ENCODE assay signal across 21 cellular contexts in the genomic region with DNA sequence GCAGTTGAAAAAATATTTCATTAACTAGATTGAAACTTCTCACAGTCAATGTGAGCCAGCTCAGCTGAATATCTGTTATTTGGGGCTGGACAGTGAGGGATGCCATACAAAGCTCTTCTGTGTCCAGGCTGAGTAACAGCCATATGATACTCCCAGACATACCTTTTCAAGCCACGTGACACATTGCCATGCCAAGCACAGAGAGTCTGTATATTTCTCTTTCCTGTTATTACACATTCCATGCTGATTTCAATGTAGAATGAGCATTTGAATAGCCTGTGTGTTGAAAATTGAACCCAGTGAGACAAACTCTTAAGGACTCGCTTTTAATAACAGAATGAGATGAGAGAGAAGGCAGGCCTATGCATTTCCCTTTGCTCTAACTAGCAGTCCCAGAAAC.
DNase-seq lines count a peak whose midpoint lies in the region; ATAC-seq and TF ChIP-seq lines count a peak whose summit lies in the region.
"Had no signal": no experiment of that assay in that cellular context is flagged by ENCODE, and none has a peak within 500 bp of the region (broad histone marks: within the 10 kb centered on the region; RNA-seq: fewer than 3 reads in every experiment).

No MANE protein-coding gene starts in this region.

- DNase-seq in HCEC 1CT, result peak; percentile 50
- peak; percentile 21 for DNase-seq in epidermal melanocyte (ENCODE audit: insufficient read length, low spot score)
- DNase-seq in osteocyte (ENCODE audit: extremely low spot score, unreplicated experiment), result no peak
- DNase-seq in occipital lobe (lab: John Stamatoyannopoulos, UW), result no peak
- DNase-seq: activated naive CD4-positive, alpha-beta T cell treated with Interleukin-2 at 50 U/mL for 16 hours; activated T-cell treated with anti-CD3 and anti-CD28 coated beads, Interleukin-2, amount 50 U/mL, for 4 hours; aorta; cerebellar nuclear complex; heart right ventricle; left ventricle myocardium inferior; NCI-H187; NCI-H69; SHP77 treated with DMSO at 0.1 percent for 48 hours; substantia nigra; T-cell had no signal

- H3K4me3 Mint-ChIP-seq in osteocyte (ENCODE audit: unreplicated experiment), result no peak overlapping the region
- H3K4me3 Mint-ChIP-seq: activated T-cell treated with anti-CD3 and anti-CD28 coated beads, Interleukin-2, amount 50 U/mL, for 4 hours; CD14-positive monocyte; nephron; T-cell had no signal

- peaks cover 6% of the 10 kb centered on the region for H3K9me3 Mint-ChIP-seq in osteocyte (ENCODE audit: unreplicated experiment)
- H3K9me3 Mint-ChIP-seq: activated T-cell treated with anti-CD3 and anti-CD28 coated beads, Interleukin-2, amount 50 U/mL, for 4 hours; T-cell had no signal

- TF ChIP-seq CTCF in osteocyte (IDR thresholded peaks at IDR 0.05), result no peak

- ATAC-seq in SK-N-SH treated with all-trans-retinoic acid at 6 μM for 48 hours, result peak; percentile 57
- ATAC-seq in HG03108 (IDR thresholded peaks at IDR 0.05; ENCODE audit: unreplicated experiment), result no peak
- no peak for ATAC-seq in HG03135 (IDR thresholded peaks at IDR 0.05; ENCODE audit: unreplicated experiment)
- ATAC-seq: activated CD4-positive, CD25-positive, alpha-beta regulatory T cell treated with anti-CD3 and anti-CD28 coated beads, Interleukin-2, amount 50 U/mL, for 24 hours; activated T-cell treated with anti-CD3 and anti-CD28 coated beads, Interleukin-2, amount 50 U/mL, for 4 hours; heart right ventricle; T-cell had no signal

- no peaks in the 10 kb centered on the region for H3K27me3 Mint-ChIP-seq in osteocyte (ENCODE audit: unreplicated experiment)

- peak overlapping the region; percentile 21 for H3K27ac Mint-ChIP-seq in osteocyte (ENCODE audit: unreplicated experiment)
- H3K27ac Mint-ChIP-seq: CD14-positive monocyte, nephron, T-cell had no signal

- H3K4me1 Mint-ChIP-seq in osteocyte (ENCODE audit: unreplicated experiment), result peaks cover 39% of the 10 kb centered on the region
- H3K4me1 Mint-ChIP-seq: CD14-positive monocyte, T-cell had no signal

- no peaks in the 10 kb centered on the region for H3K36me3 Mint-ChIP-seq in osteocyte (ENCODE audit: unreplicated experiment)
- H3K36me3 Mint-ChIP-seq: CD14-positive monocyte, T-cell had no signal

TF ChIP-seq in SK-N-SH treated with all-trans-retinoic acid at 6 μM for 48 hours, 23 proteins besides CTCF, POLR2A, EP300 and RAD21:
- no peak for TF ChIP-seq BACH2 (CRISPR knock-in tag; IDR thresholded peaks at IDR 0.05; ENCODE audit: borderline replicate concordance)
- TF ChIP-seq PPARA (CRISPR knock-in tag; IDR thresholded peaks at IDR 0.05; ENCODE audit: borderline replicate concordance), result no peak
- no peak for TF ChIP-seq ZFP3 (CRISPR knock-in tag; IDR thresholded peaks at IDR 0.05)
- no peak for TF ChIP-seq TSHZ2 (CRISPR knock-in tag; IDR thresholded peaks at IDR 0.05)
- TF ChIP-seq CSDC2 (CRISPR knock-in tag; IDR thresholded peaks at IDR 0.05), result no peak
- TF ChIP-seq PATZ1 (CRISPR knock-in tag; IDR thresholded peaks at IDR 0.05; ENCODE audit: borderline replicate concordance), result no peak
- TF ChIP-seq ESRRG (CRISPR knock-in tag; IDR thresholded peaks at IDR 0.05), result no peak
- TF ChIP-seq TCF4 (CRISPR knock-in tag; IDR thresholded peaks at IDR 0.05; ENCODE audit: borderline replicate concordance), result no peak
- TF ChIP-seq POU6F1 (CRISPR knock-in tag; IDR thresholded peaks at IDR 0.05; ENCODE audit: borderline replicate concordance, low read depth), result no peak
- TF ChIP-seq ZFP30 (CRISPR knock-in tag; IDR thresholded peaks at IDR 0.05), result no peak
- no peak for TF ChIP-seq ZNF70 (CRISPR knock-in tag; IDR thresholded peaks at IDR 0.05)
- TF ChIP-seq ZNF565 (CRISPR knock-in tag; conservative IDR thresholded peaks at IDR 0.05; ENCODE audit: low read depth), result no peak
- no peak for TF ChIP-seq ISL1 (CRISPR knock-in tag; IDR thresholded peaks at IDR 0.05)
- no peak for TF ChIP-seq OSR1 (CRISPR knock-in tag; IDR thresholded peaks at IDR 0.05)
- TF ChIP-seq, protein P1, sequence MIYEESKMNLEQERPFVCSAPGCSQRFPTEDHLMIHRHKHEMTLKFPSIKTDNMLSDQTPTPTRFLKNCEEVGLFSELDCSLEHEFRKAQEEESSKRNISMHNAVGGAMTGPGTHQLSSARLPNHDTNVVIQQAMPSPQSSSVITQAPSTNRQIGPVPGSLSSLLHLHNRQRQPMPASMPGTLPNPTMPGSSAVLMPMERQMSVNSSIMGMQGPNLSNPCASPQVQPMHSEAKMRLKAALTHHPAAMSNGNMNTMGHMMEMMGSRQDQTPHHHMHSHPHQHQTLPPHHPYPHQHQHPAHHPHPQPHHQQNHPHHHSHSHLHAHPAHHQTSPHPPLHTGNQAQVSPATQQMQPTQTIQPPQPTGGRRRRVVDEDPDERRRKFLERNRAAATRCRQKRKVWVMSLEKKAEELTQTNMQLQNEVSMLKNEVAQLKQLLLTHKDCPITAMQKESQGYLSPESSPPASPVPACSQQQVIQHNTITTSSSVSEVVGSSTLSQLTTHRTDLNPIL (CRISPR knock-in tag; IDR thresholded peaks at IDR 0.05; ENCODE audit: low read depth), result no peak
- TF ChIP-seq ZNF8 (CRISPR knock-in tag; IDR thresholded peaks at IDR 0.05), result no peak

Comparison
In these comparisons a context has a peak if more than half of its experiments do, and no peak if none do; other contexts are left out.
1. DNase-seq: peak in HCEC 1CT (single experiment) and epidermal melanocyte (single experiment); none in osteocyte (single experiment) and occipital lobe (single experiment).